Comparison of ENCODE assay signal across 12 cellular contexts in the genomic region with DNA sequence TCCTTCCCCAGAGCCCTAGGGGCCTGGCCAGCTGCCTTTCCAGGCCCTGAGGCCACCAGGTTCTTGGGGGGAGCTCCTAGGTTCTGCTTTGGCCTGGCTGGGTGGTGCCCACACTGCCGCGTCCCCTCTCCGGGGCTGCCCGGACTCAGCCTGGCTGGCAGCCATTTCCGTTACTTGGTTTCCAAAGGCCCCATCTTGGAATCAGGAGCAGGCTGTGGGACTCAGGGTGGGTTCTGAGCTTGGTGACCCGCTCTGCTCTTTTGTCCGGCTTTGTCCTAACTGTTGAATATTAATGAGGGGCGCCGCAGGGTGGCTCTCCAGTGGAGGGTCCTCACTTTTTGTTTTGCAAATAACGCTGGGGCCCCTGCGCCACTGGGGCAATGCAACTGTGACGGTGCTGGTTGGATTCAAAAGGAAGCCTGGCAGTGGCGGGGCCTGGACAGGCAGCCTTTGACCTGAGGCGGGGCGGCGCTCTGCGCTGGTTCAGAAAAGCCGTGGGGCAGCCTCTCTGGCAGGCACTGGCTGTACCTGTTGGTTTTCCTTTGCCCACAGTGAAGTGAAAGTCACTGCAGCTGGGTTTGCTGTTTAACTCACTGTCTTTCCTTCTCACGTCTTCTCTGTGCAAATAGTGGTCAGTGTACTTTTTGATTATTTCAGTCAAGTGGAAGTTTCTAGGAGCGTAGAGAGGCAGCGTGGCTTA. TPM values are rescaled to one million over a fixed set of nuclear protein-coding genes. Genes with fewer than 3 reads are reported as not detected.
DNase-seq lines count a peak whose midpoint lies in the region; ATAC-seq and TF ChIP-seq lines count a peak whose summit lies in the region.
"Had no signal": no experiment of that assay in that cellular context is flagged by ENCODE, and none has a peak within 500 bp of the region (broad histone marks: within the 10 kb centered on the region; RNA-seq: fewer than 3 reads in every experiment).

No MANE protein-coding gene starts in this region.

- H3K27me3 ChIP-seq in HUES48 (ENCODE audit: control insufficient read depth, insufficient read depth, low read length) (no peaks in the 10 kb centered on the region), spleen (replicated peaks in 1 of 7) (no peaks in the 10 kb centered on the region)
- H3K27me3 ChIP-seq: brain microvascular endothelial cell, SJCRH30 had no signal

- H3K9me3 ChIP-seq in HUES48 (ENCODE audit: control insufficient read depth, insufficient read depth, low read length) (no peaks in the 10 kb centered on the region), spleen (no peaks in the 10 kb centered on the region)
- H3K9me3 ChIP-seq: SJCRH30 had no signal

- intact Hi-C loops in spleen (cut with DNase I; ENCODE audit: low total_unique reads): no loop called here
- intact Hi-C loops in lower leg skin (cut with DNase I; ENCODE audit: low total_unique reads): no loop called here

- ATAC-seq in left lobe of liver: peak; percentile 70

- H3K36me3 ChIP-seq in HUES48 (ENCODE audit: control insufficient read depth, insufficient read depth, low read length) (no peaks in the 10 kb centered on the region; the same call in 1 of the 2 replicates), spleen (peaks cover 0 to 16% (median 0%) of the 10 kb centered on the region in 6 donors)
- H3K36me3 ChIP-seq: brain microvascular endothelial cell, SJCRH30 had no signal

- H3K4me1 ChIP-seq in HUES48 (ENCODE audit: control insufficient read depth, insufficient read depth, low read length) (peaks cover 51% of the 10 kb centered on the region), spleen (peaks cover 50 to 98% (median 81%) of the 10 kb centered on the region in 6 donors)
- H3K4me1 ChIP-seq: SJCRH30 had no signal

- TF ChIP-seq POLR2A in spleen (IDR thresholded peaks at IDR 0.05): no peak
- TF ChIP-seq POLR2A in lower leg skin (IDR thresholded peaks at IDR 0.05): no peak

- peak overlapping the region; percentile 29; the same call in 1 of the 2 replicates for H3K4me3 ChIP-seq in HUES48 (ENCODE audit: low read depth, low read length)
- H3K4me3 ChIP-seq in coronary artery: peak overlapping the region; percentile 35
- H3K4me3 ChIP-seq in spleen: no peak overlapping the region
- H3K4me3 ChIP-seq in lower leg skin (ENCODE audit: low read depth, poor library complexity, severe bottlenecking): no peak overlapping the region
- H3K4me3 ChIP-seq: SJCRH30, skin epidermis had no signal

- WGBS in spleen, 5 donors: 83 to 94% (median 85%) methylated on average over 12 to 21 of the region's 21 CpGs
- 70 to 75% methylated on average over 21 of the region's 21 CpGs for WGBS in lower leg skin, 2 donors

- H3K27ac ChIP-seq in HUES48 (ENCODE audit: low read depth, low read length) (peak overlapping the region; percentile 100), coronary artery (peak overlapping the region in 1 of 2 donors; percentile 35), spleen (peak overlapping the region in 3 of 8 donors; percentile 87 to 89 (median 88))
- H3K27ac ChIP-seq: brain microvascular endothelial cell, SJCRH30 had no signal

- TF ChIP-seq CTCF in coronary artery (IDR thresholded peaks at IDR 0.05) (no peak), spleen (IDR thresholded peaks at IDR 0.05 in 8 of 11, conservative IDR thresholded peaks at IDR 0.05 in 3 of 11) (no peak), lower leg skin (IDR thresholded peaks at IDR 0.05) (no peak)

- peak overlapping the region; percentile 74 for H3K9ac ChIP-seq in HUES48 (ENCODE audit: low read depth, low read length)

- DNase-seq in coronary artery (ENCODE audit: low spot score): no peak
- peak; percentile 95 for DNase-seq in left lobe of liver (ENCODE audit: low spot score)
- DNase-seq in spleen: peak; percentile 72
- no peak for DNase-seq in lower leg skin (ENCODE audit: low spot score in 2 of 2)
- DNase-seq in NOMO-1 treated with DMSO at 0.1 percent for 48 hours (lab: John Stamatoyannopoulos, UW; ENCODE audit: unreplicated experiment): no peak
- DNase-seq in GM19240 (ENCODE audit: insufficient read length, low spot score): no peak
- DNase-seq: activated CD4-positive, alpha-beta memory T cell treated with anti-CD3 and anti-CD28 coated beads, Interleukin-2, amount 10 ng/mL, durations not matched to agents 7 days and 5 days; brain microvascular endothelial cell; SJCRH30; stimulated activated naive CD4-positive, alpha-beta T cell had no signal

RNA-seq across cellular contexts. Expression of a gene that starts 20.2 kb away (rescaled TPM):
- total RNA-seq in left lobe of liver (38.8 TPM), spleen (10 to 100 TPM; 47.4 to 100.0 (median 64.0) TPM), lower leg skin (10 to 100 TPM; 67.3 to 80.8 (median 75.4) TPM)
- 10 to 100 TPM in 1 of 3 donors, 1 to 10 TPM in 2; 4.4 to 16.8 (median 6.5) TPM for polyA plus RNA-seq in spleen

RNA-seq across cellular contexts. Expression of a gene that starts 53.7 kb away (rescaled TPM):
- total RNA-seq in left lobe of liver (24.8 TPM), spleen (10 to 100 TPM; 20.6 to 64.0 (median 46.6) TPM), lower leg skin (10 to 100 TPM; 29.8 to 48.0 (median 45.6) TPM)
- 100 to 1,000 TPM in 1 of 3 donors, 10 to 100 TPM in 2; 66.8 to 113 (median 94.1) TPM for polyA plus RNA-seq in spleen

Comparison
In these comparisons a context has a peak if more than half of its experiments do, and no peak if none do; other contexts are left out.
1. H3K4me3 ChIP-seq: peak in HUES48 (single experiment) and coronary artery (single experiment); none in spleen (0 of 8) and lower leg skin (single experiment).
2. DNase-seq: peak in left lobe of liver (single experiment) and spleen (single experiment); none in coronary artery (single experiment), lower leg skin (0 of 2), NOMO-1 treated with DMSO at 0.1 percent for 48 hours (single experiment) and GM19240 (single experiment).